In genomic region chrX:3962511-3963350, GRCh38 we compare ENCODE assay signal across 9 cellular contexts.
DNase-seq lines count a peak whose midpoint lies in the region; ATAC-seq and TF ChIP-seq lines count a peak whose summit lies in the region.
"Had no signal": no experiment of that assay in that cellular context is flagged by ENCODE, and none has a peak within 500 bp of the region (broad histone marks: within the 10 kb centered on the region; RNA-seq: fewer than 3 reads in every experiment).

No MANE protein-coding gene starts in this region.

- no peaks in the 10 kb centered on the region for H4K20me1 ChIP-seq in SU-DHL-6 (ENCODE audit: low read depth, low read length)

- H3K4me1 ChIP-seq in HUES6 (ENCODE audit: control insufficient read depth, insufficient read depth, low read length) (peaks cover 6% of the 10 kb centered on the region), iPS-20b (ENCODE audit: insufficient read depth, low read length) (no peaks in the 10 kb centered on the region; the same call in 1 of the 2 replicates)

- H3K4me2 ChIP-seq in SU-DHL-6 (ENCODE audit: low read depth, low read length, poor library complexity, severe bottlenecking) = no peak overlapping the region

- DNase-seq in SIG-M5 treated with dmso at 0.1 percent for 504 hours (lab: John Stamatoyannopoulos, UW; ENCODE audit: unreplicated experiment) = peak; percentile 0
- no peak for DNase-seq in SIG-M5 (lab: John Stamatoyannopoulos, UW)
- DNase-seq in ecto neural progenitor cell (ENCODE audit: low spot score) = no peak
- no peak for DNase-seq in UCSD-AML1 (lab: John Stamatoyannopoulos, UW; ENCODE audit: unreplicated experiment)

- ATAC-seq in HG02588 (IDR thresholded peaks at IDR 0.05; ENCODE audit: unreplicated experiment) = no peak
- ATAC-seq: activated naive CD4-positive, alpha-beta T cell treated with anti-CD3 and anti-CD28 coated beads, Interleukin-2, amount 50 U/mL, for 72 hours had no signal

- H3K79me2 ChIP-seq in SU-DHL-6 (ENCODE audit: insufficient read depth, low read length) = no peaks in the 10 kb centered on the region

- H3K9ac ChIP-seq in HUES6 (ENCODE audit: low read length) = no peak overlapping the region
- H3K9ac ChIP-seq in SU-DHL-6 (ENCODE audit: low read length) = no peak overlapping the region
- H3K9ac ChIP-seq in iPS-20b (ENCODE audit: low read depth, low read length) = peak overlapping the region; percentile 11; the same call in 1 of the 2 replicates

- TF ChIP-seq CTCF in SU-DHL-6 (IDR thresholded peaks at IDR 0.05; ENCODE audit: insufficient read depth, low read length, poor library complexity, severe bottlenecking) = peak; percentile 29

- no peaks in the 10 kb centered on the region for H3K9me2 ChIP-seq in SU-DHL-6 (replicated peaks; ENCODE audit: insufficient read depth, low read length)

- peak overlapping the region; percentile 33; the same call in 1 of the 2 replicates for H3K4me3 ChIP-seq in HUES6 (ENCODE audit: low read depth, low read length)
- H3K4me3 ChIP-seq in SU-DHL-6 (ENCODE audit: insufficient read depth, low read length, poor library complexity, severe bottlenecking) = no peak overlapping the region
- H3K4me3 ChIP-seq in iPS-20b (ENCODE audit: low read length) = peak overlapping the region; percentile 56

- H3K27me3 ChIP-seq in HUES6 (ENCODE audit: control insufficient read depth, insufficient read depth, low read length) = no peaks in the 10 kb centered on the region
- H3K27me3 ChIP-seq in SU-DHL-6 (ENCODE audit: low read length) = no peaks in the 10 kb centered on the region
- no peaks in the 10 kb centered on the region for H3K27me3 ChIP-seq in iPS-20b (ENCODE audit: insufficient read depth, low read length)

- H3F3A ChIP-seq in SU-DHL-6 (ENCODE audit: insufficient read depth) = no peaks in the 10 kb centered on the region

- H3K27ac ChIP-seq in HUES6 (ENCODE audit: low read depth, low read length) (no peak overlapping the region), SU-DHL-6 (ENCODE audit: low read depth, low read length) (no peak overlapping the region), iPS-20b (ENCODE audit: low read length) (no peak overlapping the region)

- H3K36me3 ChIP-seq in HUES6 (ENCODE audit: control insufficient read depth, insufficient read depth, low read length) = no peaks in the 10 kb centered on the region
- H3K36me3 ChIP-seq in SU-DHL-6 (ENCODE audit: low read length) = no peaks in the 10 kb centered on the region
- no peaks in the 10 kb centered on the region for H3K36me3 ChIP-seq in iPS-20b (ENCODE audit: insufficient read depth, low read depth, low read length)

- no peak overlapping the region for H2AFZ ChIP-seq in SU-DHL-6 (ENCODE audit: low read depth, low read length, severe bottlenecking)

- H3K9me3 ChIP-seq in HUES6 (ENCODE audit: control insufficient read depth, insufficient read depth, low read depth, low read length) (peaks cover 10% of the 10 kb centered on the region), SU-DHL-6 (ENCODE audit: insufficient read depth, low read length) (no peaks in the 10 kb centered on the region), iPS-20b (ENCODE audit: insufficient read depth, low read depth, low read length) (no peaks in the 10 kb centered on the region)
